ENCODE assay signal across 8 cellular contexts in genomic region chr4:184281231-184282139, GRCh38.
A peak's percentile ranks its signal among the peaks of the same experiment; 100 is the strongest.
DNase-seq lines count a peak whose midpoint lies in the region; ATAC-seq lines count a peak whose summit lies in the region.

No MANE protein-coding gene starts in this region.

- H3K27me3 ChIP-seq in BLaER1 treated with 17β-estradiol and CSF1 and Interleukin-3, amounts not matched to agents 10 nM and 100 nM, result no peaks in the 10 kb centered on the region

- peaks cover 15 to 20% (median 17%) of the 10 kb centered on the region in 11 experiments for H3K9me3 ChIP-seq in BLaER1 treated with 17β-estradiol and CSF1 and Interleukin-3, amounts not matched to agents 10 nM and 100 nM (replicated peaks in 1 of 11)

- H3K27ac ChIP-seq in BLaER1 treated with 17β-estradiol and CSF1 and Interleukin-3, amounts not matched to agents 10 nM and 100 nM, result peak overlapping the region in 5 of 11 experiments; percentile 5 to 28 (median 24); a peak in 3 of 22 replicates
- peak overlapping the region; percentile 63 for H3K27ac ChIP-seq in caudate nucleus (ENCODE audit: low read depth, low read length)

- no peak overlapping the region for H3K4me3 ChIP-seq in BLaER1 treated with 17β-estradiol and CSF1 and Interleukin-3, amounts not matched to agents 10 nM and 100 nM

- no peaks in the 10 kb centered on the region for H4K20me1 ChIP-seq in BLaER1 treated with 17β-estradiol and CSF1 and Interleukin-3, amounts not matched to agents 10 nM and 100 nM

- H3K4me1 ChIP-seq in BLaER1 treated with 17β-estradiol and CSF1 and Interleukin-3, amounts not matched to agents 10 nM and 100 nM, result peaks cover 26 to 45% (median 36%) of the 10 kb centered on the region in 10 experiments

- H3K9ac ChIP-seq in BLaER1 treated with 17β-estradiol and CSF1 and Interleukin-3, amounts not matched to agents 10 nM and 100 nM, result 0 out of 22 replicates have a peak overlapping the region, but pooled peaks of 2 of the 11 experiments have one; percentile 23 to 28

- DNase-seq in caudate nucleus (lab: John Stamatoyannopoulos, UW), result no peak
- no peak for DNase-seq in DMS53 (lab: John Stamatoyannopoulos, UW)
- DNase-seq in RKO (ENCODE audit: low spot score), result no peak
- no peak for DNase-seq in NCI-H446 treated with DMSO at 0.1 percent for 48 hours (lab: John Stamatoyannopoulos, UW)
- no peak for DNase-seq in SK-N-DZ (ENCODE audit: low spot score)

- H3K4me2 ChIP-seq in BLaER1 treated with 17β-estradiol and CSF1 and Interleukin-3, amounts not matched to agents 10 nM and 100 nM, result peak overlapping the region; percentile 46 to 77 (median 68)

- no peaks in the 10 kb centered on the region for H3K36me3 ChIP-seq in BLaER1 treated with 17β-estradiol and CSF1 and Interleukin-3, amounts not matched to agents 10 nM and 100 nM

- ATAC-seq in GM19035 (IDR thresholded peaks at IDR 0.05; ENCODE audit: unreplicated experiment) (peak; percentile 24), HG03342 (IDR thresholded peaks at IDR 0.05; ENCODE audit: unreplicated experiment) (peak; percentile 23)
